ENCODE assay signal across 18 cellular contexts in genomic region chr21:46538262-46538661, GRCh38.
A peak's percentile ranks its signal among the peaks of the same experiment; 100 is the strongest.
DNase-seq lines count a peak whose midpoint lies in the region; ATAC-seq, FAIRE-seq and TF ChIP-seq lines count a peak whose summit lies in the region.
"Had no signal": no experiment of that assay in that cellular context is flagged by ENCODE, and none has a peak within 500 bp of the region (broad histone marks: within the 10 kb centered on the region; RNA-seq: fewer than 3 reads in every experiment).

No MANE protein-coding gene starts in this region.

- H3K27me3 Mint-ChIP-seq in activated CD4-positive, alpha-beta T cell treated with anti-CD3 and anti-CD28 coated beads, Interleukin-2, amount 10 ng/mL, durations not matched to agents 7 days and 5 days = no peaks in the 10 kb centered on the region
- H3K27me3 Mint-ChIP-seq in activated CD4-positive, alpha-beta T cell treated with anti-CD3 and anti-CD28 coated beads for 36 hours = no peaks in the 10 kb centered on the region
- no peaks in the 10 kb centered on the region for H3K27me3 Mint-ChIP-seq in CD4-positive, CD25-positive, alpha-beta regulatory T cell
- no peaks in the 10 kb centered on the region for H3K27me3 Mint-ChIP-seq in activated T-helper 17 cell treated with anti-CD3 and anti-CD28 coated beads, Interleukin-2, amount 50 U/mL, for 72 hours
- H3K27me3 Mint-ChIP-seq: B cell had no signal

- intact Hi-C loops in activated CD4-positive, alpha-beta T cell treated with anti-CD3 and anti-CD28 coated beads for 36 hours (cut with DNase I, micrococcal nuclease) = no loop called here
- intact Hi-C loops in kidney (cut with DNase I) = no loop called here

- no peaks in the 10 kb centered on the region for H3K9me3 ChIP-seq in CD4-positive, CD25-positive, alpha-beta regulatory T cell (ENCODE audit: control insufficient read depth in 2 of 2, low read length in 2 of 2)
- H3K9me3 ChIP-seq in neuronal stem cell (replicated peaks in 1 of 2; ENCODE audit: control insufficient read depth in 2 of 2, insufficient read depth in 1 of 2, low read depth in 1 of 2, low read length in 2 of 2) (no peaks in the 10 kb centered on the region), kidney (ENCODE audit: control insufficient read depth in 1 of 2, low read length in 2 of 2) (no peaks in the 10 kb centered on the region)
- H3K9me3 ChIP-seq: Peyer's patch had no signal

- DNase-seq in activated CD4-positive, alpha-beta T cell treated with anti-CD3 and anti-CD28 coated beads, Interleukin-2, amount 10 ng/mL, durations not matched to agents 7 days and 5 days = no peak
- DNase-seq in activated CD4-positive, alpha-beta T cell treated with anti-CD3 and anti-CD28 coated beads for 36 hours = no peak
- no peak for DNase-seq in CD4-positive, CD25-positive, alpha-beta regulatory T cell
- no peak for DNase-seq in neuronal stem cell (ENCODE audit: low spot score)
- DNase-seq in kidney = no peak
- DNase-seq: 8988T; NCI-H1105 treated with DMSO at 0.1 percent for 48 hours; NCI-H1694; NCI-H2081 treated with DMSO at 0.1 percent for 48 hours; NK-92 treated with Interleukin-12 subunit alpha and Interleukin-12 subunit beta, amount 100 ng/mL, for 24 hours; Peyer's patch had no signal

- H4K91ac ChIP-seq in neuronal stem cell (ENCODE audit: low read depth, low read length, poor library complexity) = no peak overlapping the region

- H3K79me1 ChIP-seq in neuronal stem cell (ENCODE audit: low read depth, low read length) = no peaks in the 10 kb centered on the region

- H3K23ac ChIP-seq in neuronal stem cell (ENCODE audit: low read depth, low read length, poor library complexity) = peak overlapping the region; percentile 57

- no peak overlapping the region for H3K27ac ChIP-seq in CD4-positive, CD25-positive, alpha-beta regulatory T cell (ENCODE audit: insufficient read depth, low read length, poor library complexity, severe bottlenecking)
- no peak overlapping the region for H3K27ac ChIP-seq in neuronal stem cell (replicated peaks; ENCODE audit: low read length)
- H3K27ac ChIP-seq in kidney (ENCODE audit: low read depth in 2 of 2, low read length in 2 of 2) = no peak overlapping the region
- H3K27ac ChIP-seq: Peyer's patch had no signal

- peaks cover 90% of the 10 kb centered on the region for H3K36me3 ChIP-seq in CD4-positive, CD25-positive, alpha-beta regulatory T cell (ENCODE audit: control insufficient read depth, insufficient read depth, low read length)
- H3K36me3 ChIP-seq in neuronal stem cell (replicated peaks in 1 of 2; ENCODE audit: control insufficient read depth in 2 of 2, insufficient read depth in 2 of 2, low read length in 2 of 2) (peaks cover 48 to 97% of the 10 kb centered on the region in 2 donors), kidney (ENCODE audit: control insufficient read depth in 1 of 2, insufficient read depth in 2 of 2, low read length in 2 of 2) (peaks cover 27 to 67% of the 10 kb centered on the region in 2 donors)

- H3K4me1 ChIP-seq in CD4-positive, CD25-positive, alpha-beta regulatory T cell (ENCODE audit: control insufficient read depth, insufficient read depth, low read length, poor library complexity, severe bottlenecking) = peaks cover 6% of the 10 kb centered on the region
- H3K4me1 ChIP-seq in neuronal stem cell (ENCODE audit: control insufficient read depth in 2 of 2, insufficient read depth in 1 of 2, low read depth in 1 of 2, low read length in 2 of 2) (no peaks in the 10 kb centered on the region), kidney (ENCODE audit: control insufficient read depth in 1 of 2, insufficient read depth in 1 of 2, low read depth in 1 of 2, low read length in 2 of 2) (no peaks in the 10 kb centered on the region)
- H3K4me1 ChIP-seq: Peyer's patch had no signal

- no peak overlapping the region for H2BK15ac ChIP-seq in neuronal stem cell (ENCODE audit: low read length)

- H3K27ac Mint-ChIP-seq in activated CD4-positive, alpha-beta T cell treated with anti-CD3 and anti-CD28 coated beads, Interleukin-2, amount 10 ng/mL, durations not matched to agents 7 days and 5 days = peak overlapping the region; percentile 80
- no peak overlapping the region for H3K27ac Mint-ChIP-seq in activated CD4-positive, alpha-beta T cell treated with anti-CD3 and anti-CD28 coated beads for 36 hours
- H3K27ac Mint-ChIP-seq in CD4-positive, CD25-positive, alpha-beta regulatory T cell = peak overlapping the region; percentile 42 to 53 (median 48)
- peak overlapping the region; percentile 53 for H3K27ac Mint-ChIP-seq in activated T-helper 17 cell treated with anti-CD3 and anti-CD28 coated beads, Interleukin-2, amount 50 U/mL, for 72 hours
- H3K27ac Mint-ChIP-seq: B cell had no signal

- no peak overlapping the region for H3K14ac ChIP-seq in neuronal stem cell (ENCODE audit: low read length)

- no peak for FAIRE-seq in kidney (lab: Jason Lieb, UNC)
- FAIRE-seq: GM12891, GM18507, H1 had no signal

- CTCF ChIA-PET in activated CD4-positive, alpha-beta T cell treated with anti-CD3 and anti-CD28 coated beads, Interleukin-2, amount 10 ng/mL, durations not matched to agents 7 days and 5 days (lab: Charles Lee) = interaction anchor here (0.8 to 1.3 kb wide), 4 partner anchors 10 to 129 kb away, joined by 3 to 4 read pairs (median 4); no protein-coding TSS in a partner anchor
- CTCF ChIA-PET in activated CD4-positive, alpha-beta T cell treated with anti-CD3 and anti-CD28 coated beads for 36 hours (lab: Charles Lee) = no interaction called here

- H3K36me3 Mint-ChIP-seq in activated CD4-positive, alpha-beta T cell treated with anti-CD3 and anti-CD28 coated beads, Interleukin-2, amount 10 ng/mL, durations not matched to agents 7 days and 5 days (ENCODE audit: low read depth) = peaks cover 64% of the 10 kb centered on the region
- peaks cover 29% of the 10 kb centered on the region for H3K36me3 Mint-ChIP-seq in activated CD4-positive, alpha-beta T cell treated with anti-CD3 and anti-CD28 coated beads for 36 hours (ENCODE audit: low read depth)
- peaks cover 51% of the 10 kb centered on the region for H3K36me3 Mint-ChIP-seq in CD4-positive, CD25-positive, alpha-beta regulatory T cell
- peaks cover 90% of the 10 kb centered on the region for H3K36me3 Mint-ChIP-seq in activated T-helper 17 cell treated with anti-CD3 and anti-CD28 coated beads, Interleukin-2, amount 50 U/mL, for 72 hours (ENCODE audit: low read depth)

- no peak overlapping the region for H3K4me2 ChIP-seq in neuronal stem cell (ENCODE audit: insufficient read depth, low read length, poor library complexity, severe bottlenecking)

- H3K9ac ChIP-seq in neuronal stem cell (ENCODE audit: low read depth, low read length, poor library complexity) (peak overlapping the region; percentile 31), kidney (ENCODE audit: low read length in 2 of 2) (no peak overlapping the region)

- POLR2A ChIA-PET in activated CD4-positive, alpha-beta T cell treated with anti-CD3 and anti-CD28 coated beads, Interleukin-2, amount 10 ng/mL, durations not matched to agents 7 days and 5 days (lab: Charles Lee) = no interaction called here
- POLR2A ChIA-PET in activated CD4-positive, alpha-beta T cell treated with anti-CD3 and anti-CD28 coated beads for 36 hours (lab: Charles Lee) = no interaction called here

- H3K4me3 Mint-ChIP-seq in activated CD4-positive, alpha-beta T cell treated with anti-CD3 and anti-CD28 coated beads, Interleukin-2, amount 10 ng/mL, durations not matched to agents 7 days and 5 days = no peak overlapping the region
- no peak overlapping the region for H3K4me3 Mint-ChIP-seq in activated CD4-positive, alpha-beta T cell treated with anti-CD3 and anti-CD28 coated beads for 36 hours
- H3K4me3 Mint-ChIP-seq in CD4-positive, CD25-positive, alpha-beta regulatory T cell = no peak overlapping the region
- H3K4me3 Mint-ChIP-seq in activated T-helper 17 cell treated with anti-CD3 and anti-CD28 coated beads, Interleukin-2, amount 50 U/mL, for 72 hours = no peak overlapping the region
- H3K4me3 Mint-ChIP-seq: B cell had no signal

- no peak overlapping the region for H2BK12ac ChIP-seq in neuronal stem cell (ENCODE audit: low read length)

- H2BK120ac ChIP-seq in neuronal stem cell (ENCODE audit: low read depth, low read length) = no peak overlapping the region

- WGBS in neuronal stem cell (ENCODE audit: extremely low coverage in 2 of 2, insufficient read length in 2 of 2, insufficient replicate concordance in 1 of 2), 2 donors = no CpG with 5 or more reads among the region's 16 CpGs

- H4K8ac ChIP-seq in neuronal stem cell (ENCODE audit: low read depth, low read length) = no peak overlapping the region

- ATAC-seq in activated CD4-positive, alpha-beta T cell treated with anti-CD3 and anti-CD28 coated beads for 36 hours = no peak
- no peak for ATAC-seq in CD4-positive, CD25-positive, alpha-beta regulatory T cell (ENCODE audit: low read depth in 2 of 2)
- no peak for ATAC-seq in activated T-helper 17 cell treated with anti-CD3 and anti-CD28 coated beads, Interleukin-2, amount 50 U/mL, for 72 hours (replicated peaks)
- ATAC-seq in GM19452 (IDR thresholded peaks at IDR 0.05; ENCODE audit: unreplicated experiment) = no peak
- no peak for ATAC-seq in HG02884 (IDR thresholded peaks at IDR 0.05; ENCODE audit: unreplicated experiment)

- no peak overlapping the region for H3K4me3 ChIP-seq in CD4-positive, CD25-positive, alpha-beta regulatory T cell (ENCODE audit: low read depth, low read length)
- H3K4me3 ChIP-seq in neuronal stem cell (ENCODE audit: low read length in 2 of 2) (peak overlapping the region in 1 of 2 donors; percentile 57), kidney (ENCODE audit: low read length in 2 of 2) (no peak overlapping the region)
- H3K4me3 ChIP-seq: Peyer's patch had no signal

- no peak overlapping the region for H3K18ac ChIP-seq in neuronal stem cell (ENCODE audit: low read length)

- H3K27me3 ChIP-seq in CD4-positive, CD25-positive, alpha-beta regulatory T cell (ENCODE audit: control insufficient read depth, insufficient read depth, low read length) = no peaks in the 10 kb centered on the region
- H3K27me3 ChIP-seq in neuronal stem cell (ENCODE audit: control insufficient read depth in 3 of 3, insufficient read depth in 3 of 3, low read depth in 1 of 3, low read length in 3 of 3) = no peaks in the 10 kb centered on the region
- H3K27me3 ChIP-seq: Peyer's patch had no signal

- H2BK5ac ChIP-seq in neuronal stem cell (ENCODE audit: low read length) = no peak overlapping the region

- H2AFZ ChIP-seq in neuronal stem cell (ENCODE audit: low read length) = no peak overlapping the region

- H3K4me1 Mint-ChIP-seq in activated CD4-positive, alpha-beta T cell treated with anti-CD3 and anti-CD28 coated beads, Interleukin-2, amount 10 ng/mL, durations not matched to agents 7 days and 5 days = peaks cover 39% of the 10 kb centered on the region
- H3K4me1 Mint-ChIP-seq in activated CD4-positive, alpha-beta T cell treated with anti-CD3 and anti-CD28 coated beads for 36 hours = peaks cover 26% of the 10 kb centered on the region
- H3K4me1 Mint-ChIP-seq in CD4-positive, CD25-positive, alpha-beta regulatory T cell = peaks cover 0 to 38% (median 13%) of the 10 kb centered on the region in 4 donors
- H3K4me1 Mint-ChIP-seq in activated T-helper 17 cell treated with anti-CD3 and anti-CD28 coated beads, Interleukin-2, amount 50 U/mL, for 72 hours = peaks cover 13% of the 10 kb centered on the region
- H3K4me1 Mint-ChIP-seq: B cell had no signal

- H3K4ac ChIP-seq in neuronal stem cell (ENCODE audit: low read length) = no peak overlapping the region

- TF ChIP-seq CTCF in kidney (IDR thresholded peaks at IDR 0.05; ENCODE audit: borderline replicate concordance, extremely low read depth, insufficient read depth) = no peak

- no peaks in the 10 kb centered on the region for H3K9me3 Mint-ChIP-seq in activated CD4-positive, alpha-beta T cell treated with anti-CD3 and anti-CD28 coated beads, Interleukin-2, amount 10 ng/mL, durations not matched to agents 7 days and 5 days
- H3K9me3 Mint-ChIP-seq in activated CD4-positive, alpha-beta T cell treated with anti-CD3 and anti-CD28 coated beads for 36 hours (ENCODE audit: low read depth) = no peaks in the 10 kb centered on the region
- H3K9me3 Mint-ChIP-seq in CD4-positive, CD25-positive, alpha-beta regulatory T cell = no peaks in the 10 kb centered on the region
- H3K9me3 Mint-ChIP-seq in activated T-helper 17 cell treated with anti-CD3 and anti-CD28 coated beads, Interleukin-2, amount 50 U/mL, for 72 hours = no peaks in the 10 kb centered on the region

- no peak overlapping the region for H2AK5ac ChIP-seq in neuronal stem cell (ENCODE audit: low read depth, low read length)
